Comparison of ENCODE assay signal across 20 cellular contexts in the genomic region with DNA sequence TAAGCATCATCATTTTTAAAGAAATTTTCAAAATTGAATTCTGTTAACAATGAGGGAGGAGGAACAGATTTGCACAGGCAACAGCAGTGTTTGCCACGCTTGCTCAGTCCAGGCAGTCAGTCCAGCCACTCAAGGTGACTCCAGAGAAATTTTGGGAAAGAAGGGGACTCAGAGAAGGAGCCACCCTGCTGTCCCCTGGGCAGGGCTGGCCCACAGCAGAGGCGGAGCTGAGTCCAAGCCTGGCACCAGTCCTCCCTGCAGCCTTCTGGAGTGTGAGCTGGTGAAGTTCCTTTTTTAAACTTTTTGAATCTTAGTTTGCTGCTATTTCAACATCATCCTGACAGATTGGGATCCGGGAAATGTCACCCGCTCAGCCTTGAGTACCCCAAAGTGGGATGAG. TPM values are rescaled to one million over a fixed set of nuclear protein-coding genes. Genes with fewer than 3 reads are reported as not detected.
"Had no signal": no experiment of that assay in that cellular context is flagged by ENCODE, and none has a peak within 500 bp of the region (broad histone marks: within the 10 kb centered on the region; RNA-seq: fewer than 3 reads in every experiment).

No MANE protein-coding gene starts in this region.

- H3K4me3 Mint-ChIP-seq: activated T-helper 17 cell treated with anti-CD3 and anti-CD28 coated beads, Interleukin-2, amount 50 U/mL, for 72 hours; mesothelial cell of epicardium; stimulated activated naive CD8-positive, alpha-beta T cell treated with anti-CD3 and anti-CD28 coated beads, Interleukin-15, amount 100 ng/mL, for 72 hours had no signal

- H3K4me3 ChIP-seq: lung, spleen, tibial artery, uterus had no signal

- H3K27me3 ChIP-seq: spleen, tibial artery, uterus had no signal

- ATAC-seq: activated T-helper 17 cell treated with anti-CD3 and anti-CD28 coated beads, Interleukin-2, amount 50 U/mL, for 72 hours; sciatic nerve; stimulated activated naive CD8-positive, alpha-beta T cell treated with anti-CD3 and anti-CD28 coated beads, Interleukin-15, amount 100 ng/mL, for 72 hours had no signal

- H3K4me1 Mint-ChIP-seq: stimulated activated naive CD8-positive, alpha-beta T cell treated with anti-CD3 and anti-CD28 coated beads, Interleukin-15, amount 100 ng/mL, for 72 hours had no signal

- H3K9me3 Mint-ChIP-seq: activated T-helper 17 cell treated with anti-CD3 and anti-CD28 coated beads, Interleukin-2, amount 50 U/mL, for 72 hours; mesothelial cell of epicardium; stimulated activated naive CD8-positive, alpha-beta T cell treated with anti-CD3 and anti-CD28 coated beads, Interleukin-15, amount 100 ng/mL, for 72 hours had no signal

- H3K9me3 ChIP-seq: spleen, tibial artery, uterus had no signal

- H3K27ac Mint-ChIP-seq: activated T-helper 17 cell treated with anti-CD3 and anti-CD28 coated beads, Interleukin-2, amount 50 U/mL, for 72 hours; mesothelial cell of epicardium had no signal

- DNase-seq: activated CD4-positive, alpha-beta T cell treated with anti-CD3 and anti-CD28 coated beads for 1 hour; activated CD4-positive, alpha-beta T cell treated with anti-CD3 and anti-CD28 coated beads, Interleukin-2, amount 50 U/mL, for 4 hours; activated naive CD4-positive, alpha-beta T cell treated with Interleukin-2 at 50 U/mL for 16 hours; activated T-cell treated with anti-CD3 and anti-CD28 coated beads for 4 hours; cerebellar nuclear complex; effector memory CD4-positive, alpha-beta T cell; foreskin melanocyte; spleen; stimulated activated naive CD8-positive, alpha-beta T cell treated with anti-CD3 and anti-CD28 coated beads, Interleukin-15, amount 100 ng/mL, for 72 hours; tibial artery; uterus had no signal

- H3K36me3 ChIP-seq: spleen, tibial artery, uterus had no signal

- H3K27ac ChIP-seq: spleen, VCaP had no signal

- H3K36me3 Mint-ChIP-seq: mesothelial cell of epicardium had no signal

- H3K27me3 Mint-ChIP-seq: activated T-helper 17 cell treated with anti-CD3 and anti-CD28 coated beads, Interleukin-2, amount 50 U/mL, for 72 hours; stimulated activated naive CD8-positive, alpha-beta T cell treated with anti-CD3 and anti-CD28 coated beads, Interleukin-15, amount 100 ng/mL, for 72 hours had no signal

RNA-seq across cellular contexts. Expression of gene SLC47A2, which starts 14.4 kb away (rescaled TPM):
- total RNA-seq: activated T-helper 17 cell treated with anti-CD3 and anti-CD28 coated beads, Interleukin-2, amount 50 U/mL, for 72 hours; fibroblast of lung; mesothelial cell of epicardium; pulmonary artery endothelial cell; sciatic nerve; spleen; T-helper 1 cell treated with Interleukin-12 subunit alpha and Interleukin-12 subunit beta and Interleukin-4 antibody, amounts not matched to agents 30 ng/mL and 1 ng/mL, for 36 hours had no signal
- polyA plus RNA-seq: fibroblast of lung, neural cell had no signal

RNA-seq across cellular contexts. Expression of gene ALDH3A1, which starts 17.3 kb away (rescaled TPM):
- total RNA-seq: activated T-helper 17 cell treated with anti-CD3 and anti-CD28 coated beads, Interleukin-2, amount 50 U/mL, for 72 hours; T-helper 1 cell treated with Interleukin-12 subunit alpha and Interleukin-12 subunit beta and Interleukin-4 antibody, amounts not matched to agents 30 ng/mL and 1 ng/mL, for 36 hours had no signal
